21 cellular contexts compared by ENCODE assay signal in genomic region chr21:40886931-40887330, GRCh38. TPM values are rescaled to one million over a fixed set of nuclear protein-coding genes. Genes with fewer than 3 reads are reported as not detected.
DNase-seq lines count a peak whose midpoint lies in the region; ATAC-seq and TF ChIP-seq lines count a peak whose summit lies in the region.
"Had no signal": no experiment of that assay in that cellular context is flagged by ENCODE, and none has a peak within 500 bp of the region (broad histone marks: within the 10 kb centered on the region; RNA-seq: fewer than 3 reads in every experiment).

No MANE protein-coding gene starts in this region.

- no peak for ATAC-seq in HG03045 (IDR thresholded peaks at IDR 0.05; ENCODE audit: unreplicated experiment)
- ATAC-seq: GM12878, SK-N-SH treated with all-trans-retinoic acid at 6 μM for 48 hours had no signal

- TF ChIP-seq CTCF in PC-9 (conservative IDR thresholded peaks at IDR 0.05) = no peak

- DNase-seq in DMS53 treated with DMSO at 0.1 percent for 48 hours (lab: John Stamatoyannopoulos, UW; ENCODE audit: unreplicated experiment) = peak; percentile 82
- DNase-seq in HPDE6-E6E7 (ENCODE audit: extremely low spot score) = peak; percentile 91
- DNase-seq in T47D (ENCODE audit: low read depth in 1 of 2, low spot score in 1 of 2) = peak; percentile 56 to 93
- peak; percentile 78 for DNase-seq in islet precursor cell
- DNase-seq in PC-9 = no peak
- no peak for DNase-seq in putamen (ENCODE audit: low spot score)
- DNase-seq in AML-193 (lab: John Stamatoyannopoulos, UW) = no peak
- DNase-seq: CD4-positive, alpha-beta T cell; DMS79 treated with DMSO at 0.1 percent for 48 hours; HCEC 1CT; KBM-7; NCI-H1694; NCI-H2107; NCI-H226; NCI-H526 treated with DMSO at 0.1 percent for 48 hours; Right ventricle myocardium superior; T-helper 1 cell had no signal

- H3K27me3 ChIP-seq in PC-9 (ENCODE audit: insufficient read depth, low read depth) = peaks cover under 1% of the 10 kb centered on the region; the same call in 1 of the 2 replicates

- in situ Hi-C loops in T47D (cut with HindIII; ENCODE audit: low pct_unique_long_range_greater_than_20kb, low sequenced_read_pairs) = no loop called here

- CTCF ChIA-PET in PC-9 (lab: Charles Lee) = no interaction called here

- H3K79me2 ChIP-seq in PC-9 (ENCODE audit: low read depth) = no peaks in the 10 kb centered on the region

- H3K4me3 ChIP-seq in PC-9 = no peak overlapping the region
- H3K4me3 ChIP-seq: GM12878 had no signal

- no peaks in the 10 kb centered on the region for H3F3A ChIP-seq in PC-9 (ENCODE audit: insufficient read depth, low read depth)

- H3K4me1 ChIP-seq in PC-9 (replicated peaks; ENCODE audit: insufficient read depth) = no peaks in the 10 kb centered on the region

- H3K4me2 ChIP-seq in PC-9 = no peak overlapping the region

- H3K36me3 ChIP-seq in PC-9 (ENCODE audit: low read depth) = no peaks in the 10 kb centered on the region

- no peaks in the 10 kb centered on the region for H3K9me3 ChIP-seq in PC-9 (ENCODE audit: insufficient read depth, low read depth)

- H3K27ac ChIP-seq in PC-9 = no peak overlapping the region

- intact Hi-C loops in PC-9 (cut with micrococcal nuclease; ENCODE audit: unreplicated experiment) = no loop called here

- no TSS peak for BruUV-seq in PC-9 (replicated peaks; lab: Mats Ljungman, UMichigan)

- no peaks in the 10 kb centered on the region for H3K9me2 ChIP-seq in PC-9 (ENCODE audit: insufficient read depth)

- no peak overlapping the region for H2AFZ ChIP-seq in PC-9

- POLR2A ChIA-PET in PC-9 (lab: Charles Lee; ENCODE audit: unreplicated experiment) = no interaction called here

- H4K20me1 ChIP-seq in PC-9 (ENCODE audit: insufficient read depth) = no peaks in the 10 kb centered on the region

RNA-seq across cellular contexts. Expression of gene DSCAM, which starts 40.0 kb away (rescaled TPM):
- total RNA-seq in PC-9 (2021) = not detected in 2 replicates
- total RNA-seq: B cell; CD4-positive, alpha-beta T cell; GM12878; Right ventricle myocardium superior had no signal

Comparison
In these comparisons a context has a peak if more than half of its experiments do, and no peak if none do; other contexts are left out.
1. DNase-seq: peak in DMS53 treated with DMSO at 0.1 percent for 48 hours (single experiment), HPDE6-E6E7 (single experiment), T47D (2 of 2) and islet precursor cell (single experiment); none in PC-9 (0 of 2), putamen (single experiment) and AML-193 (0 of 2).